In genomic region chr1:214037468-214037867, GRCh38 we compare ENCODE assay signal across 2 cellular contexts.
TF ChIP-seq lines count a peak whose summit lies in the region.

No MANE protein-coding gene starts in this region.

TF ChIP-seq in HepG2, 621 proteins besides CTCF, POLR2A, EP300 and RAD21:
- TF ChIP-seq ZBTB38 (CRISPR knock-in tag; IDR thresholded peaks at IDR 0.05) (peak; percentile 36; the same call in 1 of the 2 replicates), UBTF (CRISPR knock-in tag; IDR thresholded peaks at IDR 0.05) (no peak), RBM22 (optimal IDR thresholded peaks at IDR 0.05; ENCODE audit: low read length) (peak; percentile 51), E2F2 (CRISPR knock-in tag; IDR thresholded peaks at IDR 0.05; ENCODE audit: borderline replicate concordance) (no peak), ZNF687 (CRISPR knock-in tag; IDR thresholded peaks at IDR 0.05) (peak; percentile 37), MAFK (conservative IDR thresholded peaks at IDR 0.05 in 1 of 2, IDR thresholded peaks at IDR 0.05 in 1 of 2; ENCODE audit: low read length in 2 of 2) (peak in 1 of 2 experiments; percentile 13; a peak in 1 of 4 replicates)
TF ChIP-seq in HepG2: peak in this region for 4.

TF ChIP-seq in GM23338, 12 proteins besides CTCF, POLR2A, EP300 and RAD21:
- TF ChIP-seq ZNF114 (CRISPR knock-in tag; IDR thresholded peaks at IDR 0.05), result no peak
- no peak for TF ChIP-seq ZNF462 (CRISPR knock-in tag; IDR thresholded peaks at IDR 0.05)
- TF ChIP-seq ETS1 (IDR thresholded peaks at IDR 0.05), result no peak
- TF ChIP-seq POLR2AphosphoS5 (IDR thresholded peaks at IDR 0.05; ENCODE audit: low read depth), result no peak
- no peak for TF ChIP-seq EZH2 (IDR thresholded peaks at IDR 0.05; ENCODE audit: low read depth, unreplicated experiment)
- TF ChIP-seq JUNB (IDR thresholded peaks at IDR 0.05; ENCODE audit: unreplicated experiment), result no peak
- no peak for TF ChIP-seq EZH2phosphoT487 (IDR thresholded peaks at IDR 0.05; ENCODE audit: unreplicated experiment)
- TF ChIP-seq NANOG (IDR thresholded peaks at IDR 0.05; ENCODE audit: borderline replicate concordance), result no peak
